2 cellular contexts compared by ENCODE assay signal in the genomic region with DNA sequence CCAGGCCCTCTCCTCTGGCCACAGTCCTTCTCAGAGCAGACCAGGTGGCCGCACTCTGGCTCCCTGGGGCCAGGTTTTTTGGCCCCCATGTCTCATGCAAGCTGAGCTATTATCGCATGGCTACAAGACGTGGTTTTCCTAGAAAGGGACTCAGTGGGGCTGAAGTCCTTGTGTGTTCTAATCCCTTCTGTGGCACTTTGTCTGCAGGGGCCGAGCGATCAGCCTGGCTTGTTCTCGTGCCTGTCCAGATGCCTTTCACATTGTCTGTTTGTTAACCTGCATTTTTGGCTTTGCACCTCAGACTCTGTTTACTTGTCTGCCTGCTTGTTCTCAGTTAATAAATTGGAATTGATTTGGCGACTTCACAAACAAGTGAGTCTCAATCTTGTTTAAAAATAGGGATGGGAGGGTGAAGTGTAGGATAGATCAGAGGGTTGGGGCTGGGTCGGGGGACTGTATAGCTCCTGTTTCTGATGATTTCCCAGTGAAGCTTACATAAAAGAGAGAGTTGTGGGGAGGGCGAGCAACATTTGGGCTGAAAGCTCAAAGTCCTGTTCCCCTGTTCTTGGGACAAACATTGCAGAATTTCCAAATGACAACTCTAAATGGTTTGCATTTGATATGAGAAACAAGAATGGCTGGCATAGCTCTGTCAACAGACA.
A peak's percentile ranks its signal among the peaks of the same experiment; 100 is the strongest.
TF ChIP-seq lines count a peak whose summit lies in the region.

No MANE protein-coding gene starts in this region.

TF ChIP-seq in HepG2, 621 proteins besides CTCF, POLR2A, EP300 and RAD21 (continued from another document):
- TF ChIP-seq HNRNPK (IDR thresholded peaks at IDR 0.05; ENCODE audit: low read depth, low read length, poor library complexity, severe bottlenecking) (no peak), HOXA9 (CRISPR knock-in tag; IDR thresholded peaks at IDR 0.05; ENCODE audit: borderline replicate concordance) (no peak), ZNF3 (CRISPR knock-in tag; IDR thresholded peaks at IDR 0.05) (no peak), AKNA (CRISPR knock-in tag; IDR thresholded peaks at IDR 0.05; ENCODE audit: borderline replicate concordance) (no peak), HNF4A (CRISPR knock-in tag; IDR thresholded peaks at IDR 0.05) (0 out of 2 replicates have a peak, but pooled peaks have one; percentile 13), HMGXB4 (CRISPR knock-in tag; IDR thresholded peaks at IDR 0.05; ENCODE audit: borderline replicate concordance in 1 of 2, low read depth in 1 of 2) (no peak), ZNF629 (CRISPR knock-in tag; conservative IDR thresholded peaks at IDR 0.05) (no peak), PPARG (CRISPR knock-in tag; conservative IDR thresholded peaks at IDR 0.05) (no peak), RFX5 (IDR thresholded peaks at IDR 0.05; ENCODE audit: low read depth, low read length) (no peak), RBM22 (optimal IDR thresholded peaks at IDR 0.05; ENCODE audit: low read length) (no peak), ZBTB44 (CRISPR knock-in tag; IDR thresholded peaks at IDR 0.05) (no peak), ZC3H13 (CRISPR knock-in tag; IDR thresholded peaks at IDR 0.05) (no peak)
- TF ChIP-seq, protein P1, sequence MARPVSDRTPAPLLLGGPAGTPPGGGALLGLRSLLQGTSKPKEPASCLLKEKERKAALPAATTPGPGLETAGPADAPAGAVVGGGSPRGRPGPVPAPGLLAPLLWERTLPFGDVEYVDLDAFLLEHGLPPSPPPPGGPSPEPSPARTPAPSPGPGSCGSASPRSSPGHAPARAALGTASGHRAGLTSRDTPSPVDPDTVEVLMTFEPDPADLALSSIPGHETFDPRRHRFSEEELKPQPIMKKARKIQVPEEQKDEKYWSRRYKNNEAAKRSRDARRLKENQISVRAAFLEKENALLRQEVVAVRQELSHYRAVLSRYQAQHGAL (CRISPR knock-in tag; IDR thresholded peaks at IDR 0.05; ENCODE audit: not compliant biosample characterization): no peak
TF ChIP-seq in HepG2: peak in this region for 2.

TF ChIP-seq in GM23338, 12 proteins besides CTCF, POLR2A, EP300 and RAD21:
- TF ChIP-seq ZNF462 (CRISPR knock-in tag; IDR thresholded peaks at IDR 0.05): no peak
- no peak for TF ChIP-seq EZH2 (IDR thresholded peaks at IDR 0.05; ENCODE audit: low read depth, unreplicated experiment)
- TF ChIP-seq STAT1 (IDR thresholded peaks at IDR 0.05; ENCODE audit: unreplicated experiment): no peak
- TF ChIP-seq ZNF114 (CRISPR knock-in tag; IDR thresholded peaks at IDR 0.05): no peak
- TF ChIP-seq POLR2AphosphoS5 (IDR thresholded peaks at IDR 0.05; ENCODE audit: low read depth): no peak
- no peak for TF ChIP-seq NANOG (IDR thresholded peaks at IDR 0.05; ENCODE audit: borderline replicate concordance)
- no peak for TF ChIP-seq CREB1 (CRISPR knock-in tag; IDR thresholded peaks at IDR 0.05; ENCODE audit: low read depth)
- TF ChIP-seq EZH2phosphoT487 (IDR thresholded peaks at IDR 0.05; ENCODE audit: unreplicated experiment): no peak
- no peak for TF ChIP-seq JUNB (IDR thresholded peaks at IDR 0.05; ENCODE audit: unreplicated experiment)
- TF ChIP-seq, protein P2, sequence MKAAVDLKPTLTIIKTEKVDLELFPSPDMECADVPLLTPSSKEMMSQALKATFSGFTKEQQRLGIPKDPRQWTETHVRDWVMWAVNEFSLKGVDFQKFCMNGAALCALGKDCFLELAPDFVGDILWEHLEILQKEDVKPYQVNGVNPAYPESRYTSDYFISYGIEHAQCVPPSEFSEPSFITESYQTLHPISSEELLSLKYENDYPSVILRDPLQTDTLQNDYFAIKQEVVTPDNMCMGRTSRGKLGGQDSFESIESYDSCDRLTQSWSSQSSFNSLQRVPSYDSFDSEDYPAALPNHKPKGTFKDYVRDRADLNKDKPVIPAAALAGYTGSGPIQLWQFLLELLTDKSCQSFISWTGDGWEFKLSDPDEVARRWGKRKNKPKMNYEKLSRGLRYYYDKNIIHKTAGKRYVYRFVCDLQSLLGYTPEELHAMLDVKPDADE (IDR thresholded peaks at IDR 0.05): no peak
- no peak for TF ChIP-seq ZNF331 (CRISPR knock-in tag; IDR thresholded peaks at IDR 0.05; ENCODE audit: low read depth)
- TF ChIP-seq, protein P3, sequence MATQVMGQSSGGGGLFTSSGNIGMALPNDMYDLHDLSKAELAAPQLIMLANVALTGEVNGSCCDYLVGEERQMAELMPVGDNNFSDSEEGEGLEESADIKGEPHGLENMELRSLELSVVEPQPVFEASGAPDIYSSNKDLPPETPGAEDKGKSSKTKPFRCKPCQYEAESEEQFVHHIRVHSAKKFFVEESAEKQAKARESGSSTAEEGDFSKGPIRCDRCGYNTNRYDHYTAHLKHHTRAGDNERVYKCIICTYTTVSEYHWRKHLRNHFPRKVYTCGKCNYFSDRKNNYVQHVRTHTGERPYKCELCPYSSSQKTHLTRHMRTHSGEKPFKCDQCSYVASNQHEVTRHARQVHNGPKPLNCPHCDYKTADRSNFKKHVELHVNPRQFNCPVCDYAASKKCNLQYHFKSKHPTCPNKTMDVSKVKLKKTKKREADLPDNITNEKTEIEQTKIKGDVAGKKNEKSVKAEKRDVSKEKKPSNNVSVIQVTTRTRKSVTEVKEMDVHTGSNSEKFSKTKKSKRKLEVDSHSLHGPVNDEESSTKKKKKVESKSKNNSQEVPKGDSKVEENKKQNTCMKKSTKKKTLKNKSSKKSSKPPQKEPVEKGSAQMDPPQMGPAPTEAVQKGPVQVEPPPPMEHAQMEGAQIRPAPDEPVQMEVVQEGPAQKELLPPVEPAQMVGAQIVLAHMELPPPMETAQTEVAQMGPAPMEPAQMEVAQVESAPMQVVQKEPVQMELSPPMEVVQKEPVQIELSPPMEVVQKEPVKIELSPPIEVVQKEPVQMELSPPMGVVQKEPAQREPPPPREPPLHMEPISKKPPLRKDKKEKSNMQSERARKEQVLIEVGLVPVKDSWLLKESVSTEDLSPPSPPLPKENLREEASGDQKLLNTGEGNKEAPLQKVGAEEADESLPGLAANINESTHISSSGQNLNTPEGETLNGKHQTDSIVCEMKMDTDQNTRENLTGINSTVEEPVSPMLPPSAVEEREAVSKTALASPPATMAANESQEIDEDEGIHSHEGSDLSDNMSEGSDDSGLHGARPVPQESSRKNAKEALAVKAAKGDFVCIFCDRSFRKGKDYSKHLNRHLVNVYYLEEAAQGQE (IDR thresholded peaks at IDR 0.05; ENCODE audit: unreplicated experiment): no peak
